Comparison of ENCODE assay signal across 8 cellular contexts in genomic region chr13:74290324-74290773, GRCh38.
DNase-seq lines count a peak whose midpoint lies in the region; ATAC-seq, FAIRE-seq and TF ChIP-seq lines count a peak whose summit lies in the region.

No MANE protein-coding gene starts in this region.

- H3K27me3 Mint-ChIP-seq in neural crest cell (ENCODE audit: low read depth): no peaks in the 10 kb centered on the region

- DNase-seq in A172 (ENCODE audit: low spot score) (peak; percentile 95), NCI-H2171 (lab: John Stamatoyannopoulos, UW) (peak; percentile 83), fibroblast of mammary gland (ENCODE audit: low read depth) (peak; percentile 91), neural crest cell (ENCODE audit: low read depth, low spot score) (peak; percentile 2), GM12891 (ENCODE audit: insufficient read length, low spot score) (no peak)
- DNase-seq in activated CD8-positive, alpha-beta memory T cell treated with anti-CD3 and anti-CD28 coated beads, Interleukin-2, amount 50 U/mL, for 4 hours: peak; percentile 26

- no peak overlapping the region for H3K4me3 ChIP-seq in fibroblast of mammary gland (ENCODE audit: control insufficient read depth, low read depth, low read length)

- H3K4me3 Mint-ChIP-seq in neural crest cell: peak overlapping the region; percentile 49

- TF ChIP-seq CTCF in fibroblast of mammary gland (conservative IDR thresholded peaks at IDR 0.05; ENCODE audit: control insufficient read depth, insufficient read depth, low read depth, low read length) (no peak), neural crest cell (conservative IDR thresholded peaks at IDR 0.05) (no peak)

- peaks cover 41% of the 10 kb centered on the region for H3K4me1 Mint-ChIP-seq in neural crest cell

- ATAC-seq in GM18511 (IDR thresholded peaks at IDR 0.05; ENCODE audit: unreplicated experiment): peak; percentile 60
- peak; percentile 52 for ATAC-seq in HG02943 (IDR thresholded peaks at IDR 0.05; ENCODE audit: low read depth, unreplicated experiment)

- TF ChIP-seq POLR2A in GM12891 (IDR thresholded peaks at IDR 0.05; ENCODE audit: low read depth, low read length): no peak

- no peak overlapping the region for H3K27ac Mint-ChIP-seq in neural crest cell (ENCODE audit: unreplicated experiment)

- no peak for FAIRE-seq in GM12891 (lab: Jason Lieb, UNC)

- no peaks in the 10 kb centered on the region for H3K36me3 Mint-ChIP-seq in neural crest cell (ENCODE audit: low read depth)

- H3K9me3 Mint-ChIP-seq in neural crest cell: no peaks in the 10 kb centered on the region

TF ChIP-seq in GM12891, 5 proteins besides CTCF, POLR2A, EP300 and RAD21:
- no peak for TF ChIP-seq TAF1 (IDR thresholded peaks at IDR 0.05; ENCODE audit: low read depth, low read length)
- TF ChIP-seq PAX5 (IDR thresholded peaks at IDR 0.05; ENCODE audit: insufficient read depth, low read length, severe bottlenecking): no peak
- no peak for TF ChIP-seq SPI1 (IDR thresholded peaks at IDR 0.05; ENCODE audit: low read depth, low read length)
- no peak for TF ChIP-seq POU2F2 (IDR thresholded peaks at IDR 0.05; ENCODE audit: low read depth, low read length)
- TF ChIP-seq POLR2AphosphoS5 (IDR thresholded peaks at IDR 0.05; ENCODE audit: low read depth, low read length): no peak
TF ChIP-seq in GM12891: peak in this region for 0.
